In genomic region chr2:97355887-97356286, GRCh38 we compare ENCODE assay signal across 24 cellular contexts.
DNase-seq lines count a peak whose midpoint lies in the region; ATAC-seq and TF ChIP-seq lines count a peak whose summit lies in the region.
"Had no signal": no experiment of that assay in that cellular context is flagged by ENCODE, and none has a peak within 500 bp of the region (broad histone marks: within the 10 kb centered on the region; RNA-seq: fewer than 3 reads in every experiment).

No MANE protein-coding gene starts in this region.

- POLR2A ChIA-PET in activated B cell treated with CpG ODN at 0.5 μM for 24 hours (lab: Charles Lee): interaction anchor here (0.6 kb wide), 1 partner anchor 58 kb away, joined by 3 read pairs; no protein-coding TSS in a partner anchor

- H3K79me2 ChIP-seq in Loucy (ENCODE audit: insufficient read depth, low read length) (no peaks in the 10 kb centered on the region), neural progenitor cell (ENCODE audit: low read depth) (no peaks in the 10 kb centered on the region)

- H3K36me3 Mint-ChIP-seq in activated B cell treated with CpG ODN at 0.5 μM for 24 hours (ENCODE audit: low read depth) (no peaks in the 10 kb centered on the region), neural progenitor cell (no peaks in the 10 kb centered on the region)
- H3K36me3 Mint-ChIP-seq: activated naive CD8-positive, alpha-beta T cell; CD8-positive, alpha-beta memory T cell had no signal

- no peak for DNase-seq in GM12865 (ENCODE audit: low read depth)
- no peak for DNase-seq in activated B cell treated with CpG ODN at 0.5 μM for 24 hours
- peak; percentile 6 for DNase-seq in neural progenitor cell (ENCODE audit: low spot score)
- no peak for DNase-seq in DMS53 (lab: John Stamatoyannopoulos, UW)
- DNase-seq in stimulated activated CD4-positive, alpha-beta T cell treated with anti-CD3 and anti-CD28 coated beads, Interleukin-15, amount 100 ng/mL, for 24 hours: no peak
- DNase-seq: activated CD4-positive, alpha-beta T cell treated with anti-CD3 and anti-CD28 coated beads, Interleukin-2, amount 10 ng/mL, durations not matched to agents 24 days and 14 days; CD8-positive, alpha-beta memory T cell; central memory CD4-positive, alpha-beta T cell; DMS79 treated with DMSO at 0.1 percent for 48 hours; foreskin keratinocyte; NCI-H1048; NCI-H187 treated with DMSO at 0.1 percent for 48 hours; NCI-H69; psoas muscle; Right ventricle myocardium superior; stimulated activated naive CD4-positive, alpha-beta T cell had no signal

- no peaks in the 10 kb centered on the region for H3K9me2 ChIP-seq in Loucy (replicated peaks; ENCODE audit: low read depth, low read length)

- H3F3A ChIP-seq in Loucy (ENCODE audit: low read depth) (no peaks in the 10 kb centered on the region), neural progenitor cell (ENCODE audit: low read depth) (no peaks in the 10 kb centered on the region)

- peak; percentile 41 for ATAC-seq in activated B cell treated with CpG ODN at 0.5 μM for 24 hours (ENCODE audit: low read depth)
- ATAC-seq in GM21723 (IDR thresholded peaks at IDR 0.05; ENCODE audit: unreplicated experiment): no peak
- ATAC-seq: foreskin keratinocyte, psoas muscle had no signal

- H3K9me3 ChIP-seq in Loucy (ENCODE audit: insufficient read depth, low read depth, low read length) (no peaks in the 10 kb centered on the region), neural progenitor cell (ENCODE audit: low read depth) (no peaks in the 10 kb centered on the region)
- H3K9me3 ChIP-seq: ascending aorta, HAP-1, psoas muscle, thoracic aorta had no signal

- H3K4me2 ChIP-seq in Loucy (ENCODE audit: low read depth, low read length, poor library complexity, severe bottlenecking) (no peak overlapping the region), neural progenitor cell (no peak overlapping the region)

- no peaks in the 10 kb centered on the region for H3K9me3 Mint-ChIP-seq in activated B cell treated with CpG ODN at 0.5 μM for 24 hours
- no peaks in the 10 kb centered on the region for H3K9me3 Mint-ChIP-seq in neural progenitor cell
- H3K9me3 Mint-ChIP-seq: activated CD4-positive, alpha-beta T cell treated with anti-CD3 and anti-CD28 coated beads, Interleukin-2, amount 10 ng/mL, durations not matched to agents 24 days and 14 days; CD8-positive, alpha-beta memory T cell; T-helper 1 cell treated with Interleukin-12 subunit alpha and Interleukin-12 subunit beta and Interleukin-4 antibody, amounts not matched to agents 30 μg/mL and 1 μg/mL, for 36 hours had no signal

- peaks cover 37% of the 10 kb centered on the region for H3K4me1 Mint-ChIP-seq in activated B cell treated with CpG ODN at 0.5 μM for 24 hours
- peaks cover 5% of the 10 kb centered on the region for H3K4me1 Mint-ChIP-seq in neural progenitor cell
- H3K4me1 Mint-ChIP-seq: activated CD4-positive, alpha-beta T cell treated with anti-CD3 and anti-CD28 coated beads, Interleukin-2, amount 10 ng/mL, durations not matched to agents 24 days and 14 days; CD8-positive, alpha-beta memory T cell had no signal

- no peaks in the 10 kb centered on the region for H3K4me1 ChIP-seq in Loucy (ENCODE audit: insufficient read depth, low read length, poor library complexity, severe bottlenecking)
- no peaks in the 10 kb centered on the region for H3K4me1 ChIP-seq in neural progenitor cell
- H3K4me1 ChIP-seq: ascending aorta, foreskin keratinocyte, HAP-1, psoas muscle had no signal

- intact Hi-C loops in activated B cell treated with CpG ODN at 0.5 μM for 24 hours (cut with micrococcal nuclease): no loop called here

- CTCF ChIA-PET in activated B cell treated with CpG ODN at 0.5 μM for 24 hours (lab: Charles Lee): no interaction called here

- no peak overlapping the region for H3K9ac ChIP-seq in Loucy (ENCODE audit: low read depth, low read length, poor library complexity, severe bottlenecking)
- no peak overlapping the region for H3K9ac ChIP-seq in neural progenitor cell

- H3K4me3 Mint-ChIP-seq in activated B cell treated with CpG ODN at 0.5 μM for 24 hours (no peak overlapping the region), neural progenitor cell (no peak overlapping the region)
- H3K4me3 Mint-ChIP-seq: activated CD4-positive, alpha-beta T cell treated with anti-CD3 and anti-CD28 coated beads, Interleukin-2, amount 10 ng/mL, durations not matched to agents 24 days and 14 days; activated naive CD8-positive, alpha-beta T cell; CD8-positive, alpha-beta memory T cell; T-helper 1 cell treated with Interleukin-12 subunit alpha and Interleukin-12 subunit beta and Interleukin-4 antibody, amounts not matched to agents 30 μg/mL and 1 μg/mL, for 36 hours had no signal

- no peaks in the 10 kb centered on the region for H4K20me1 ChIP-seq in Loucy (ENCODE audit: insufficient read depth, low read length, poor library complexity, severe bottlenecking)
- H4K20me1 ChIP-seq in neural progenitor cell (ENCODE audit: low read depth): no peaks in the 10 kb centered on the region

- H3K36me3 ChIP-seq in Loucy (ENCODE audit: insufficient read depth, low read length): no peaks in the 10 kb centered on the region
- no peaks in the 10 kb centered on the region for H3K36me3 ChIP-seq in neural progenitor cell
- H3K36me3 ChIP-seq: ascending aorta, HAP-1, thoracic aorta had no signal

- no peak overlapping the region for H3K4me3 ChIP-seq in GM12865 (ENCODE audit: low read depth, low read length)
- H3K4me3 ChIP-seq in Loucy (ENCODE audit: low read length, poor library complexity, severe bottlenecking): no peak overlapping the region
- no peak overlapping the region for H3K4me3 ChIP-seq in neural progenitor cell
- H3K4me3 ChIP-seq: ascending aorta, HAP-1, psoas muscle, skin epidermis, thoracic aorta had no signal

- H3K27ac Mint-ChIP-seq in activated B cell treated with CpG ODN at 0.5 μM for 24 hours (no peak overlapping the region), neural progenitor cell (no peak overlapping the region)
- H3K27ac Mint-ChIP-seq: activated CD4-positive, alpha-beta T cell treated with anti-CD3 and anti-CD28 coated beads, Interleukin-2, amount 10 ng/mL, durations not matched to agents 24 days and 14 days; activated naive CD8-positive, alpha-beta T cell; CD8-positive, alpha-beta memory T cell; T-helper 1 cell treated with Interleukin-12 subunit alpha and Interleukin-12 subunit beta and Interleukin-4 antibody, amounts not matched to agents 30 μg/mL and 1 μg/mL, for 36 hours had no signal

- TF ChIP-seq CTCF in GM12865 (IDR thresholded peaks at IDR 0.05; ENCODE audit: insufficient read depth, low read depth, low read length, missing control alignments): peak; percentile 4
- TF ChIP-seq CTCF in Loucy (conservative IDR thresholded peaks at IDR 0.05; ENCODE audit: low read length): peak; percentile 43; the same call in 1 of the 2 replicates
- TF ChIP-seq CTCF in activated B cell treated with CpG ODN at 0.5 μM for 24 hours (IDR thresholded peaks at IDR 0.05): no peak
- TF ChIP-seq CTCF in neural progenitor cell (IDR thresholded peaks at IDR 0.05): peak; percentile 40

- H3K27me3 Mint-ChIP-seq in activated B cell treated with CpG ODN at 0.5 μM for 24 hours (peaks cover 4% of the 10 kb centered on the region), neural progenitor cell (ENCODE audit: insufficient read depth, low read depth) (peaks cover 2% of the 10 kb centered on the region)

- H2AFZ ChIP-seq in Loucy (ENCODE audit: low read length) (no peak overlapping the region), neural progenitor cell (replicated peaks) (no peak overlapping the region)

- no peak overlapping the region for H3K27ac ChIP-seq in neural progenitor cell
- H3K27ac ChIP-seq: ascending aorta, foreskin keratinocyte, psoas muscle, skin epidermis, thoracic aorta had no signal

- H3K27me3 ChIP-seq in Loucy (ENCODE audit: insufficient read depth, low read length, poor library complexity, severe bottlenecking) (peaks cover 5% of the 10 kb centered on the region), neural progenitor cell (no peaks in the 10 kb centered on the region)
- H3K27me3 ChIP-seq: ascending aorta had no signal
